In the genomic region with DNA sequence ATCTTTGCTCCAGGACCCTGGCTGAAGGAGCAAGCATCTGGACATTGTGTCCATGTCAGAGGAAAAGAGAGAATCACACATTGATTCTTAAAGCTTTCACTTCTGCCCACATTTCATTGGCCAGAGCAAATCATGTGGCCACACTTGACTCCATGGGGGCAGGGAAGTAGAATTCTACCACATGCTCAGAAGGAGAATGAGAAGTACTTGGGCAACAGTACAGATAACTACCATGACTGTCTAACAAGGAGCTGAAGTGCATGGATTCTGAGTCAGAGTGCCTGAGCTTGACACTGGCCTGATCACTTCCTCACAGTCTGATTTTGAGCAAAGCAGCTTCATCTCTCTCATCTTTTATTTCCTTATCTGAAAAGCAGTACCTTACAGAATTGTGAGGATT, we compare ENCODE assay signal across 8 cellular contexts. TPM values are rescaled to one million over a fixed set of nuclear protein-coding genes. Genes with fewer than 3 reads are reported as not detected.
A peak's percentile ranks its signal among the peaks of the same experiment; 100 is the strongest.
DNase-seq lines count a peak whose midpoint lies in the region; ATAC-seq and TF ChIP-seq lines count a peak whose summit lies in the region.

No MANE protein-coding gene starts in this region.

- H3K9me3 Mint-ChIP-seq in brain: no peaks in the 10 kb centered on the region

- H3K4me3 ChIP-seq in NB4 (ENCODE audit: low read depth, low read length) (no peak overlapping the region), testis (no peak overlapping the region)

- no peak overlapping the region for H3K4me3 Mint-ChIP-seq in brain

- no peaks in the 10 kb centered on the region for H3K9me3 ChIP-seq in testis

- ATAC-seq in GM21390 (IDR thresholded peaks at IDR 0.05; ENCODE audit: unreplicated experiment) (no peak), GM19463 (IDR thresholded peaks at IDR 0.05; ENCODE audit: unreplicated experiment) (no peak)

- peaks cover 71% of the 10 kb centered on the region for H3K36me3 Mint-ChIP-seq in brain

- H3K27ac Mint-ChIP-seq in brain: peak overlapping the region in 3 of 5 experiments; percentile 86 to 97 (median 91)

- intact Hi-C loops in testis (cut with DNase I; ENCODE audit: low total_unique reads): no loop called here

- TF ChIP-seq POLR2A in NB4 (IDR thresholded peaks at IDR 0.05; ENCODE audit: extremely low read depth, insufficient read length) (no peak), testis (IDR thresholded peaks at IDR 0.05) (no peak)

- TF ChIP-seq CTCF in NB4 (IDR thresholded peaks at IDR 0.05; ENCODE audit: low read depth, low read length) (no peak), brain (conservative IDR thresholded peaks at IDR 0.05) (no peak), testis (IDR thresholded peaks at IDR 0.05) (no peak)

- DNase-seq in EH (ENCODE audit: low read depth) (peak; percentile 91), NB4 (ENCODE audit: low read depth) (peak; percentile 84), midbrain (lab: John Stamatoyannopoulos, UW) (peak; percentile 29), testis (no peak)
- no peak for DNase-seq in NK-92 treated with Interleukin-12 subunit alpha and Interleukin-12 subunit beta, amount 100 ng/mL, for 24 hours (lab: John Stamatoyannopoulos, UW)

- H3K27me3 Mint-ChIP-seq in brain: no peaks in the 10 kb centered on the region

- peaks cover 76% of the 10 kb centered on the region for H3K4me1 Mint-ChIP-seq in brain

- H3K27me3 ChIP-seq in testis: no peaks in the 10 kb centered on the region

- peaks cover 30% of the 10 kb centered on the region for H3K4me1 ChIP-seq in testis

- no peak overlapping the region for H3K27ac ChIP-seq in testis

- H3K36me3 ChIP-seq in testis (ENCODE audit: low read depth, missing control alignments): no peaks in the 10 kb centered on the region

RNA-seq across cellular contexts. Expression of a gene that starts 38.6 kb away (rescaled TPM):
- polyA plus RNA-seq in brain (ENCODE audit: insufficient read depth, low read depth, low replicate concordance) (not detected), testis (ENCODE audit: insufficient read depth, low read depth, low replicate concordance) (not detected)
- total RNA-seq in testis: not detected

RNA-seq across cellular contexts. Expression of a gene that starts 43.7 kb away (rescaled TPM):
- polyA plus RNA-seq in brain (ENCODE audit: insufficient read depth, low read depth, low replicate concordance) (4.9 TPM), testis (ENCODE audit: insufficient read depth, low read depth, low replicate concordance) (93.8 TPM)
- total RNA-seq in testis: 10 to 100 TPM; 36.6 to 43.5 TPM

RNA-seq across cellular contexts. Expression of a gene that starts 43.9 kb away (rescaled TPM):
- polyA plus RNA-seq in brain (ENCODE audit: insufficient read depth, low read depth, low replicate concordance) (203 TPM), testis (ENCODE audit: insufficient read depth, low read depth, low replicate concordance) (284 TPM)
- 100 to 1,000 TPM; 200 to 235 TPM for total RNA-seq in testis

Comparison
In these comparisons a context has a peak if more than half of its experiments do, and no peak if none do; other contexts are left out.
1. DNase-seq: peak in EH (single experiment), NB4 (single experiment) and midbrain (single experiment); none in testis (single experiment) and NK-92 treated with Interleukin-12 subunit alpha and Interleukin-12 subunit beta, amount 100 ng/mL, for 24 hours (single experiment).
2. RNA of a gene that starts 43.7 kb away (polyA plus RNA-seq): 93.8 TPM in testis (single experiment); 4.9 TPM in brain (single experiment); every median in the first group is over 10 times any median in the second.